ENCODE assay signal across 9 cellular contexts in the genomic region with DNA sequence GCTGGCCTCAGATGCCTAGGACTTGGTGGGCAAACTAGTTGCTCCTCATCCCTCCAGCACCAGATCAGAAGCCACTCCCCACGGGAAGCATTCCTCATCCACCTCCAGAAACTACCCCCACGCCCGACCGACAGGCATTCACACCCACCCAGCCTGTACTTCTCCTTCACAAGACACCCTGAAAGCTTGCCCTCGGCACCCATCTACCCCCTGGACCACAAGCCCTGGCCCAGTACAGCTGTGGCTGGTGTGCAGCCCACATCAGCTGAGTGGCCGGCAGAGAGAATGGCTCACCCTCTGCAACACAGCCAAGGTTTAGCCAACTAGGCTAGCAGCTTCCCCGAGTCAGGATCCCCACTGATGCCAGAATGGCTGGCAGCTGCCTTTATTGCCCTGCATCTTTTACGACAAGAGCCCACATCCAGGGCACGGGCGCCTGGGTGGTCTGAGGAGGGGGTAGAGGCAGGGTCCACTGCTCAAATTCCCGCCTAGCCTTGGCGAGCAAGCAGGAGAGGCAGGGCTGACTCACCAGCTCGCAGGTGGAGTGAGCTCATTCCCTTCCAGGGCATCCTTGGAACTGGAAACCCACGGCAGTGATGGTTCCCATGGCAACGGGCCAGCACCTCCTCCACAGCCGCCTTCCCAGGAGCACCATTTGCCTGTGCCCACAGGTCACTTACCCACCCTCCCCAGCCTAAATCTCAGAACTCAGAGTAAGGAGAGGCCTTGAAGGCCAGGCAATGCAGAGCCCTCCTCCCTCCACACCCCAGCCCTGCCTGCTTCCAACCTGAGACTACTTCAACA. TPM values are rescaled to one million over a fixed set of nuclear protein-coding genes. Genes with fewer than 3 reads are reported as not detected.
DNase-seq lines count a peak whose midpoint lies in the region; ATAC-seq and TF ChIP-seq lines count a peak whose summit lies in the region.
"Had no signal": no experiment of that assay in that cellular context is flagged by ENCODE, and none has a peak within 500 bp of the region (broad histone marks: within the 10 kb centered on the region; RNA-seq: fewer than 3 reads in every experiment).

No MANE protein-coding gene starts in this region.

- H3K27ac Mint-ChIP-seq in MCF 10A (ENCODE audit: low read depth, unreplicated experiment) (peak overlapping the region; percentile 85), neural crest cell (ENCODE audit: unreplicated experiment) (peak overlapping the region; percentile 44), immature natural killer cell (no peak overlapping the region), T-helper 17 cell (no peak overlapping the region)

- H3K9me3 ChIP-seq in thyroid gland: no peaks in the 10 kb centered on the region
- H3K9me3 ChIP-seq in T-helper 17 cell (ENCODE audit: control insufficient read depth, low read length, poor library complexity, severe bottlenecking): no peaks in the 10 kb centered on the region

- H3K4me1 ChIP-seq in thyroid gland: peaks cover 19 to 53% of the 10 kb centered on the region in 2 donors

- peak; percentile 89 for DNase-seq in COLO668 (lab: John Stamatoyannopoulos, UW; ENCODE audit: unreplicated experiment)
- DNase-seq in NCI-H1105 (lab: John Stamatoyannopoulos, UW): peak; percentile 52
- DNase-seq in MCF 10A (ENCODE audit: unreplicated experiment): peak; percentile 87
- no peak for DNase-seq in neural crest cell (ENCODE audit: low read depth, low spot score)
- DNase-seq in thyroid gland: no peak
- DNase-seq in immature natural killer cell: no peak
- DNase-seq in T-helper 17 cell: no peak

- no peak for ATAC-seq in GM21619 (IDR thresholded peaks at IDR 0.05; ENCODE audit: unreplicated experiment)
- ATAC-seq in T-helper 17 cell: no peak

- H3K9me3 Mint-ChIP-seq in MCF 10A (ENCODE audit: unreplicated experiment): no peaks in the 10 kb centered on the region
- H3K9me3 Mint-ChIP-seq in neural crest cell: peaks cover under 1% of the 10 kb centered on the region
- peaks cover 0 to 2% (median 0%) of the 10 kb centered on the region in 6 donors for H3K9me3 Mint-ChIP-seq in immature natural killer cell

- 87 to 89% methylated on average over 14 of the region's 16 CpGs for WGBS in thyroid gland, 2 donors

- no peak for TF ChIP-seq CTCF in MCF 10A (IDR thresholded peaks at IDR 0.05; ENCODE audit: unreplicated experiment)
- no peak for TF ChIP-seq CTCF in neural crest cell (conservative IDR thresholded peaks at IDR 0.05)
- no peak for TF ChIP-seq CTCF in thyroid gland (IDR thresholded peaks at IDR 0.05)

- no peak overlapping the region for H3K4me3 ChIP-seq in thyroid gland (replicated peaks in 1 of 3)
- H3K4me3 ChIP-seq: SK-N-MC had no signal

- POLR2A ChIA-PET in MCF 10A (lab: Yijun Ruan, JAX): interaction anchor here (0.7 to 6.2 kb wide), 4 partner anchors 13 to 59 kb away, joined by 3 to 60 read pairs (median 24); no protein-coding TSS in a partner anchor

- H3K36me3 ChIP-seq in thyroid gland: no peaks in the 10 kb centered on the region

- no peaks in the 10 kb centered on the region for H3K27me3 ChIP-seq in thyroid gland

- no peak for TF ChIP-seq POLR2A in thyroid gland (IDR thresholded peaks at IDR 0.05)

- CTCF ChIA-PET in MCF 10A (lab: Yijun Ruan, JAX): interaction anchor here (0.6 to 1.2 kb wide), 2 partner anchors 36 to 49 kb away, joined by 3 to 6 read pairs; no protein-coding TSS in a partner anchor

- H3K36me3 Mint-ChIP-seq in MCF 10A (ENCODE audit: insufficient read depth, unreplicated experiment) (peaks cover 28% of the 10 kb centered on the region), neural crest cell (ENCODE audit: low read depth) (peaks cover 2% of the 10 kb centered on the region), immature natural killer cell (no peaks in the 10 kb centered on the region), T-helper 17 cell (ENCODE audit: low read depth) (peaks cover 6% of the 10 kb centered on the region)

- BruUV-seq in MCF 10A (replicated peaks; lab: Mats Ljungman, UMichigan): no TSS peak

- no peaks in the 10 kb centered on the region for H3K27me3 Mint-ChIP-seq in MCF 10A (ENCODE audit: insufficient read depth, unreplicated experiment)
- no peaks in the 10 kb centered on the region for H3K27me3 Mint-ChIP-seq in neural crest cell (ENCODE audit: low read depth)
- peaks cover 0 to 2% (median 1%) of the 10 kb centered on the region in 3 donors for H3K27me3 Mint-ChIP-seq in immature natural killer cell (ENCODE audit: low read depth in 3 of 3)
- H3K27me3 Mint-ChIP-seq in T-helper 17 cell: no peaks in the 10 kb centered on the region

- intact Hi-C loops in MCF 10A (cut with micrococcal nuclease): no loop called here
- intact Hi-C loops in thyroid gland (cut with DNase I): no loop called here

- H3K4me3 Mint-ChIP-seq in MCF 10A (ENCODE audit: unreplicated experiment) (no peak overlapping the region), neural crest cell (no peak overlapping the region), immature natural killer cell (no peak overlapping the region), T-helper 17 cell (no peak overlapping the region)

- peaks cover 51% of the 10 kb centered on the region for H3K4me1 Mint-ChIP-seq in MCF 10A (ENCODE audit: insufficient read depth, unreplicated experiment)
- peaks cover 28% of the 10 kb centered on the region for H3K4me1 Mint-ChIP-seq in neural crest cell
- H3K4me1 Mint-ChIP-seq in immature natural killer cell: no peaks in the 10 kb centered on the region
- H3K4me1 Mint-ChIP-seq in T-helper 17 cell: peaks cover 20% of the 10 kb centered on the region

- H3K27ac ChIP-seq in thyroid gland: no peak overlapping the region
- H3K27ac ChIP-seq: SK-N-MC had no signal

RNA-seq across cellular contexts. Expression of a gene that starts 17.1 kb away (rescaled TPM):
- 239 and 312 TPM in 2 replicates for total RNA-seq in MCF 10A (2022)
- total RNA-seq in neural crest cell: 73.9 and 77.1 TPM in 2 replicates
- total RNA-seq in thyroid gland: 10 to 100 TPM; 48.1 to 90.4 (median 64.8) TPM
- 1 to 10 TPM; 5.2 to 9.7 (median 9.3) TPM for polyA plus RNA-seq in immature natural killer cell
- 10 to 100 TPM; 36.8 to 88.9 TPM for total RNA-seq in T-helper 17 cell

Comparison
In these comparisons a context has a peak if more than half of its experiments do, and no peak if none do; other contexts are left out.
1. DNase-seq: peak in COLO668 (single experiment), NCI-H1105 (single experiment) and MCF 10A (single experiment); none in neural crest cell (single experiment), thyroid gland (0 of 2), immature natural killer cell (0 of 3) and T-helper 17 cell (0 of 3).
2. H3K27ac Mint-ChIP-seq: peak in MCF 10A (single experiment) and neural crest cell (single experiment); none in immature natural killer cell (0 of 6) and T-helper 17 cell (single experiment).